34 cellular contexts compared by ENCODE assay signal in the genomic region with DNA sequence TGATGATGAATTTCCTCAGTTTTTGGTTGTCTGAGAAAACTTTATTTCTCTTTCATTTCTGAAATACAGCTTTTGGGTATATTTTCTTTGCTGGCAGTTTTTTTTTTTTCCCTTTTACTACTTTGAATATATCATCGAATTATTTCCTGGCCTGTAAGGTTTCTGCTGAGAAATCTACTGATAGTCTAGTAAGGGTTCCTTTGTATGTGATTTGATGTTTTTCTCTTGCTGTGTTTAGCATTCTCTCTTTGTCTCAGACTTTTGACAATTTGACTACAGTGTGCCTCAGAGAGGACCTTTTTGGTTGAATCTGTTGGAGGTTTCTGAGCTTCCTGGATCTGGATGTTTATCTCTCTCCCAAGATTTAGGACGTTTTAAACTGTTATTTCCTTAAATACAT.
"Had no signal": no experiment of that assay in that cellular context is flagged by ENCODE, and none has a peak within 500 bp of the region (broad histone marks: within the 10 kb centered on the region; RNA-seq: fewer than 3 reads in every experiment).

No MANE protein-coding gene starts in this region.

- H3K36me3 ChIP-seq: MG63 had no signal

- H3K4me3 ChIP-seq: MG63 had no signal

- H3K27me3 ChIP-seq: MG63 had no signal

- H3K9me3 ChIP-seq: MG63 had no signal

- DNase-seq: Karpas-422, Kasumi-1, MG63, MM.1S, MV-4-11, NCI-H1048, NCI-H1092, NCI-H1092 treated with DMSO at 0.1 percent for 48 hours, NCI-H1105, NCI-H1105 treated with DMSO at 0.1 percent for 48 hours, NCI-H1417, NCI-H1417 treated with DMSO at 0.1 percent for 48 hours, NCI-H1436, NCI-H1436 treated with DMSO at 0.1 percent for 48 hours, NCI-H146, NCI-H1694, NCI-H1694 treated with DMSO at 0.1 percent for 48 hours, NCI-H187, NCI-H187 treated with DMSO at 0.1 percent for 48 hours, NCI-H1930, NCI-H2029, NCI-H2029 treated with DMSO at 0.1 percent for 48 hours, NCI-H2081, NCI-H2081 treated with DMSO at 0.1 percent for 48 hours, NCI-H2107, NCI-H2171, NCI-H2171 treated with DMSO at 0.1 percent for 48 hours, NCI-H2227 treated with DMSO at 0.1 percent for 48 hours, NCI-H226, NCI-H345, NCI-H446, NCI-H446 treated with DMSO at 0.1 percent for 48 hours, NCI-H510A, NCI-H510A treated with DMSO at 0.1 percent for 48 hours had no signal
